8 cellular contexts compared by ENCODE assay signal in genomic region chr19:48513289-48514122, GRCh38. TPM values are rescaled to one million over a fixed set of nuclear protein-coding genes. Genes with fewer than 3 reads are reported as not detected.
DNase-seq lines count a peak whose midpoint lies in the region; ATAC-seq, FAIRE-seq and TF ChIP-seq lines count a peak whose summit lies in the region.

No MANE protein-coding gene starts in this region.

- TF ChIP-seq CTCF in WERI-Rb-1 (IDR thresholded peaks at IDR 0.05; ENCODE audit: low read depth, low read length) (no peak), kidney (IDR thresholded peaks at IDR 0.05; ENCODE audit: borderline replicate concordance, extremely low read depth, insufficient read depth) (no peak)

- intact Hi-C loops in kidney (cut with DNase I), result no loop called here

- H3K4me1 ChIP-seq in BLaER1, result peaks cover 42% of the 10 kb centered on the region
- peaks cover 2 to 7% of the 10 kb centered on the region in 2 donors for H3K4me1 ChIP-seq in kidney (ENCODE audit: control insufficient read depth in 1 of 2, insufficient read depth in 1 of 2, low read depth in 1 of 2, low read length in 2 of 2)

- H3K4me3 ChIP-seq in BLaER1, result peak overlapping the region; percentile 75
- peak overlapping the region; percentile 78 for H3K4me3 ChIP-seq in WERI-Rb-1 (ENCODE audit: low read depth, low read length)
- H3K4me3 ChIP-seq in kidney (ENCODE audit: low read length in 2 of 2), result peak overlapping the region in 1 of 2 donors; percentile 63

- H3K27me3 ChIP-seq in BLaER1 (peaks cover 17% of the 10 kb centered on the region; the same call in 1 of the 2 replicates), WERI-Rb-1 (ENCODE audit: insufficient read depth, low read depth, severe bottlenecking) (no peaks in the 10 kb centered on the region)

- H3K9me3 ChIP-seq in BLaER1 (no peaks in the 10 kb centered on the region), WERI-Rb-1 (ENCODE audit: severe bottlenecking) (no peaks in the 10 kb centered on the region), kidney (ENCODE audit: control insufficient read depth in 1 of 2, low read length in 2 of 2) (no peaks in the 10 kb centered on the region)

- DNase-seq in NCI-H2171 treated with DMSO at 0.1 percent for 48 hours (lab: John Stamatoyannopoulos, UW) (peak; percentile 84), WERI-Rb-1 (peak; percentile 82), caudate nucleus (lab: John Stamatoyannopoulos, UW) (peak in 60 of 61 donors; percentile 23 to 95 (median 80)), kidney (peak; percentile 83)
- DNase-seq in stimulated activated CD4-positive, alpha-beta T cell treated with anti-CD3 and anti-CD28 coated beads, Interleukin-15, amount 100 ng/mL, for 1 hour (ENCODE audit: low read depth in 1 of 2, low spot score in 1 of 2), result peak; percentile 47 to 50

- H3K27ac ChIP-seq in BLaER1 (peak overlapping the region; percentile 61; the same call in 1 of the 2 replicates), WERI-Rb-1 (no peak overlapping the region), caudate nucleus (ENCODE audit: low read depth, low read length) (peak overlapping the region; percentile 75), kidney (ENCODE audit: low read depth in 2 of 2, low read length in 2 of 2) (peak overlapping the region in 1 of 2 donors; percentile 5)

- no peak for FAIRE-seq in kidney (lab: Jason Lieb, UNC)

- ATAC-seq in GM21529 (IDR thresholded peaks at IDR 0.05; ENCODE audit: unreplicated experiment) (peak; percentile 63), GM21390 (IDR thresholded peaks at IDR 0.05; ENCODE audit: unreplicated experiment) (no peak)

- peak overlapping the region; percentile 83 for H3K4me2 ChIP-seq in BLaER1

- H3K36me3 ChIP-seq in BLaER1 (no peaks in the 10 kb centered on the region), WERI-Rb-1 (no peaks in the 10 kb centered on the region), kidney (ENCODE audit: control insufficient read depth in 1 of 2, insufficient read depth in 2 of 2, low read length in 2 of 2) (no peaks in the 10 kb centered on the region)

- H4K20me1 ChIP-seq in BLaER1, result no peaks in the 10 kb centered on the region

- H3K9ac ChIP-seq in BLaER1, result peak overlapping the region; percentile 74
- H3K9ac ChIP-seq in kidney (ENCODE audit: low read length in 2 of 2), result peak overlapping the region in 1 of 2 donors; percentile 46

RNA-seq across cellular contexts. Expression of gene LMTK3, which starts 1.9 kb away (rescaled TPM):
- 8.4 TPM for total RNA-seq in kidney
- polyA plus RNA-seq in kidney (ENCODE audit: insufficient read depth, low read depth, low replicate concordance), result 4.2 TPM

RNA-seq across cellular contexts. Expression of gene SULT2B1, which starts 38.5 kb away (rescaled TPM):
- 2.3 TPM for total RNA-seq in kidney
- 2.3 TPM for polyA plus RNA-seq in kidney (ENCODE audit: insufficient read depth, low read depth, low replicate concordance)

RNA-seq across cellular contexts. Expression of gene CYTH2, which starts 44.3 kb away (rescaled TPM):
- total RNA-seq in kidney, result 96.1 TPM
- 51.0 TPM for polyA plus RNA-seq in kidney (ENCODE audit: insufficient read depth, low read depth, low replicate concordance)

RNA-seq across cellular contexts. Expression of gene KCNJ14, which starts 58.1 kb away (rescaled TPM):
- 1.0 TPM for total RNA-seq in kidney
- polyA plus RNA-seq in kidney (ENCODE audit: insufficient read depth, low read depth, low replicate concordance), result 0.28 TPM
